6 cellular contexts compared by ENCODE assay signal in genomic region chr11:127443297-127443696, GRCh38.
"Had no signal": no experiment of that assay in that cellular context is flagged by ENCODE, and none has a peak within 500 bp of the region (broad histone marks: within the 10 kb centered on the region; RNA-seq: fewer than 3 reads in every experiment).

No MANE protein-coding gene starts in this region.

- DNase-seq: IMR-90, KBM-7 had no signal

- H3K27ac ChIP-seq: HL-60 had no signal

- H3K4me3 Mint-ChIP-seq: IgD-negative memory B cell had no signal

- H3K27me3 Mint-ChIP-seq: IgD-negative memory B cell had no signal

- H3K27ac Mint-ChIP-seq: IgD-negative memory B cell had no signal

- H3K36me3 Mint-ChIP-seq: IgD-negative memory B cell had no signal

- H3K4me3 ChIP-seq: K562 had no signal

- ATAC-seq: HepG2, K562 had no signal
